Comparison of ENCODE assay signal across 21 cellular contexts in genomic region chr1:64393790-64394189, GRCh38.
DNase-seq lines count a peak whose midpoint lies in the region; ATAC-seq, FAIRE-seq and TF ChIP-seq lines count a peak whose summit lies in the region.
"Had no signal": no experiment of that assay in that cellular context is flagged by ENCODE, and none has a peak within 500 bp of the region (broad histone marks: within the 10 kb centered on the region; RNA-seq: fewer than 3 reads in every experiment).

No MANE protein-coding gene starts in this region.

- H3K27me3 ChIP-seq in K562 (ENCODE audit: control insufficient read depth in 2 of 2, insufficient read depth in 2 of 2, low read length in 2 of 2), result no peaks in the 10 kb centered on the region
- H3K27me3 ChIP-seq: BLaER1 treated with 17β-estradiol and CSF1 and Interleukin-3, amounts not matched to agents 10 nM and 100 nM had no signal

- no peak for DNase-seq in activated CD8-positive, alpha-beta T cell treated with anti-CD3 and anti-CD28 coated beads for 36 hours
- no peak for DNase-seq in activated CD8-positive, alpha-beta T cell treated with anti-CD3 and anti-CD28 coated beads, Interleukin-2, amount 10 ng/mL, durations not matched to agents 7 days and 5 days
- DNase-seq in K562 (ENCODE audit: extremely low read depth in 1 of 4, low spot score in 3 of 4), result no peak
- no peak for DNase-seq in RKO (ENCODE audit: low spot score)
- DNase-seq: AML-193; Caco-2; Calu3; CD4-positive, alpha-beta T cell; CD8-positive, alpha-beta T cell; DMS79 treated with DMSO at 0.1 percent for 48 hours; GF-D8 had no signal

- H3K4me3 ChIP-seq in HEK293 (ENCODE audit: low read depth, low read length) (no peak overlapping the region), K562 (no peak overlapping the region)
- H3K4me3 ChIP-seq: A549; BLaER1 treated with 17β-estradiol and CSF1 and Interleukin-3, amounts not matched to agents 10 nM and 100 nM had no signal

- no peak for TF ChIP-seq POLR2A in K562 (conservative IDR thresholded peaks at IDR 0.05)

- H3K9me1 ChIP-seq in K562 (ENCODE audit: control insufficient read depth, insufficient read depth, low read length), result no peaks in the 10 kb centered on the region

- no peaks in the 10 kb centered on the region for H4K20me1 ChIP-seq in K562 (replicated peaks; ENCODE audit: control insufficient read depth, insufficient read depth, low read length)
- H4K20me1 ChIP-seq: BLaER1 treated with 17β-estradiol and CSF1 and Interleukin-3, amounts not matched to agents 10 nM and 100 nM had no signal

- H3K4me1 ChIP-seq in HEK293 (ENCODE audit: control insufficient read depth, insufficient read depth, low read length) (no peaks in the 10 kb centered on the region), K562 (replicated peaks in 1 of 2; ENCODE audit: control insufficient read depth in 2 of 2, insufficient read depth in 2 of 2, low read length in 2 of 2) (no peaks in the 10 kb centered on the region)
- H3K4me1 ChIP-seq: A549; BLaER1 treated with 17β-estradiol and CSF1 and Interleukin-3, amounts not matched to agents 10 nM and 100 nM; Caco-2 had no signal

- in situ Hi-C loops in K562 (cut with MboI), result no loop called here

- H3K4me1 Mint-ChIP-seq in activated CD8-positive, alpha-beta T cell treated with anti-CD3 and anti-CD28 coated beads for 36 hours (ENCODE audit: low read depth), result no peaks in the 10 kb centered on the region
- H3K4me1 Mint-ChIP-seq in activated CD8-positive, alpha-beta T cell treated with anti-CD3 and anti-CD28 coated beads, Interleukin-2, amount 10 ng/mL, durations not matched to agents 7 days and 5 days (ENCODE audit: low read depth), result no peaks in the 10 kb centered on the region
- H3K4me1 Mint-ChIP-seq: B cell had no signal

- H3K9me3 ChIP-seq in HEK293 (ENCODE audit: control insufficient read depth, insufficient read depth, low read depth, low read length), result no peaks in the 10 kb centered on the region
- H3K9me3 ChIP-seq in K562 (replicated peaks; ENCODE audit: control insufficient read depth, insufficient read depth, low read depth, low read length), result no peaks in the 10 kb centered on the region
- H3K9me3 ChIP-seq: A549; BLaER1 treated with 17β-estradiol and CSF1 and Interleukin-3, amounts not matched to agents 10 nM and 100 nM; Caco-2 had no signal

- no peaks in the 10 kb centered on the region for H3K36me3 Mint-ChIP-seq in activated CD8-positive, alpha-beta T cell treated with anti-CD3 and anti-CD28 coated beads for 36 hours (ENCODE audit: low read depth)
- no peaks in the 10 kb centered on the region for H3K36me3 Mint-ChIP-seq in activated CD8-positive, alpha-beta T cell treated with anti-CD3 and anti-CD28 coated beads, Interleukin-2, amount 10 ng/mL, durations not matched to agents 7 days and 5 days (ENCODE audit: low read depth)
- H3K36me3 Mint-ChIP-seq: CD8-positive, alpha-beta T cell had no signal

- no peak overlapping the region for H3K27ac Mint-ChIP-seq in activated CD8-positive, alpha-beta T cell treated with anti-CD3 and anti-CD28 coated beads for 36 hours
- no peak overlapping the region for H3K27ac Mint-ChIP-seq in activated CD8-positive, alpha-beta T cell treated with anti-CD3 and anti-CD28 coated beads, Interleukin-2, amount 10 ng/mL, durations not matched to agents 7 days and 5 days
- H3K27ac Mint-ChIP-seq: B cell; CD4-positive, alpha-beta T cell; CD8-positive, alpha-beta T cell had no signal

- H2AFZ ChIP-seq in K562 (ENCODE audit: low read depth, low read length), result no peak overlapping the region

- POLR2A ChIA-PET in activated CD8-positive, alpha-beta T cell treated with anti-CD3 and anti-CD28 coated beads for 36 hours (lab: Charles Lee), result no interaction called here
- POLR2A ChIA-PET in activated CD8-positive, alpha-beta T cell treated with anti-CD3 and anti-CD28 coated beads, Interleukin-2, amount 10 ng/mL, durations not matched to agents 7 days and 5 days (lab: Charles Lee), result no interaction called here
- POLR2A ChIA-PET in HEK293 (lab: Yijun Ruan, JAX), result no interaction called here
- POLR2A ChIA-PET in K562 (lab: Yijun Ruan, JAX), result interaction anchor here (1.1 kb wide), 1 partner anchor 161 kb away, joined by 3 read pairs; no protein-coding TSS in a partner anchor

- no peak for ATAC-seq in activated CD8-positive, alpha-beta T cell treated with anti-CD3 and anti-CD28 coated beads for 36 hours
- ATAC-seq in activated CD8-positive, alpha-beta T cell treated with anti-CD3 and anti-CD28 coated beads, Interleukin-2, amount 10 ng/mL, durations not matched to agents 7 days and 5 days, result no peak
- no peak for ATAC-seq in K562
- ATAC-seq: A549; CD8-positive, alpha-beta T cell had no signal

- CTCF ChIA-PET in activated CD8-positive, alpha-beta T cell treated with anti-CD3 and anti-CD28 coated beads for 36 hours (lab: Charles Lee), result no interaction called here
- CTCF ChIA-PET in activated CD8-positive, alpha-beta T cell treated with anti-CD3 and anti-CD28 coated beads, Interleukin-2, amount 10 ng/mL, durations not matched to agents 7 days and 5 days (lab: Charles Lee), result no interaction called here
- CTCF ChIA-PET in HEK293 (lab: Yijun Ruan, JAX) (no interaction called here), K562 (lab: Yijun Ruan, JAX; ENCODE audit: low intra/inter-chr PET ratio) (no interaction called here)

- no TSS peak for BruUV-seq in K562 (replicated peaks; lab: Mats Ljungman, UMichigan)

- 5% methylated on average over 2 of the region's 2 CpGs for WGBS in K562 (ENCODE audit: insufficient coverage, low coverage, missing lambda C conversion rate)

- no peaks in the 10 kb centered on the region for H3K36me3 ChIP-seq in HEK293 (ENCODE audit: control insufficient read depth in 2 of 2, insufficient read depth in 1 of 2, low read length in 2 of 2)
- H3K36me3 ChIP-seq in K562 (ENCODE audit: control insufficient read depth, insufficient read depth, low read length), result no peaks in the 10 kb centered on the region
- H3K36me3 ChIP-seq: BLaER1 treated with 17β-estradiol and CSF1 and Interleukin-3, amounts not matched to agents 10 nM and 100 nM had no signal

- TF ChIP-seq RAD21 in K562 (CRISPR knock-in tag; conservative IDR thresholded peaks at IDR 0.05 in 1 of 2, IDR thresholded peaks at IDR 0.05 in 1 of 2), result no peak

- no peak overlapping the region for H3K9ac ChIP-seq in K562 (ENCODE audit: insufficient read depth in 1 of 2, low read depth in 2 of 2, low read length in 2 of 2)
- H3K9ac ChIP-seq: BLaER1 treated with 17β-estradiol and CSF1 and Interleukin-3, amounts not matched to agents 10 nM and 100 nM had no signal

- no peaks in the 10 kb centered on the region for H3K9me3 Mint-ChIP-seq in activated CD8-positive, alpha-beta T cell treated with anti-CD3 and anti-CD28 coated beads for 36 hours
- no peaks in the 10 kb centered on the region for H3K9me3 Mint-ChIP-seq in activated CD8-positive, alpha-beta T cell treated with anti-CD3 and anti-CD28 coated beads, Interleukin-2, amount 10 ng/mL, durations not matched to agents 7 days and 5 days (ENCODE audit: insufficient read depth)
- H3K9me3 Mint-ChIP-seq: CD4-positive, alpha-beta T cell; CD8-positive, alpha-beta T cell had no signal

- no peak overlapping the region for H3K4me2 ChIP-seq in K562 (ENCODE audit: insufficient read depth, low read length)
- H3K4me2 ChIP-seq: A549; BLaER1 treated with 17β-estradiol and CSF1 and Interleukin-3, amounts not matched to agents 10 nM and 100 nM had no signal

- H3K4me3 Mint-ChIP-seq in activated CD8-positive, alpha-beta T cell treated with anti-CD3 and anti-CD28 coated beads for 36 hours, result no peak overlapping the region
- no peak overlapping the region for H3K4me3 Mint-ChIP-seq in activated CD8-positive, alpha-beta T cell treated with anti-CD3 and anti-CD28 coated beads, Interleukin-2, amount 10 ng/mL, durations not matched to agents 7 days and 5 days
- H3K4me3 Mint-ChIP-seq: B cell; CD4-positive, alpha-beta T cell; CD8-positive, alpha-beta T cell had no signal

- H3K27me3 Mint-ChIP-seq in activated CD8-positive, alpha-beta T cell treated with anti-CD3 and anti-CD28 coated beads for 36 hours, result peaks cover 3% of the 10 kb centered on the region
- no peaks in the 10 kb centered on the region for H3K27me3 Mint-ChIP-seq in activated CD8-positive, alpha-beta T cell treated with anti-CD3 and anti-CD28 coated beads, Interleukin-2, amount 10 ng/mL, durations not matched to agents 7 days and 5 days (ENCODE audit: low read depth)

- H3K79me2 ChIP-seq in K562 (ENCODE audit: control insufficient read depth, insufficient read depth, low read length), result no peaks in the 10 kb centered on the region

- intact Hi-C loops in activated CD8-positive, alpha-beta T cell treated with anti-CD3 and anti-CD28 coated beads for 36 hours (cut with micrococcal nuclease), result no loop called here
- intact Hi-C loops in K562 (cut with micrococcal nuclease), result no loop called here

- no peak overlapping the region for H3K27ac ChIP-seq in HEK293 (ENCODE audit: extremely low read depth, low read depth, low read length)
- H3K27ac ChIP-seq in K562 (ENCODE audit: extremely low read depth, low read depth, low read length), result no peak overlapping the region
- H3K27ac ChIP-seq: 22Rv1; A549; BLaER1 treated with 17β-estradiol and CSF1 and Interleukin-3, amounts not matched to agents 10 nM and 100 nM; C4-2B had no signal

- peak; percentile 10 for TF ChIP-seq CTCF in activated CD8-positive, alpha-beta T cell treated with anti-CD3 and anti-CD28 coated beads for 36 hours (IDR thresholded peaks at IDR 0.05)
- TF ChIP-seq CTCF in HEK293 (tag by site-specific recombination; IDR thresholded peaks at IDR 0.05) (no peak), K562 (IDR thresholded peaks at IDR 0.05 in 2 of 3, conservative IDR thresholded peaks at IDR 0.05 in 1 of 3; ENCODE audit: insufficient read depth in 2 of 3, low read depth in 1 of 3, low read length in 3 of 3) (no peak)

- no peak for FAIRE-seq in K562 (lab: Jason Lieb, UNC)
- FAIRE-seq: A549, D721Med, G401.6, GM12891, GM19239 had no signal

- TF ChIP-seq EP300 in K562 (IDR thresholded peaks at IDR 0.05; ENCODE audit: low read length), result no peak

TF ChIP-seq in HEK293, 187 proteins besides CTCF, POLR2A, EP300 and RAD21 (continues in another document):
- TF ChIP-seq KLF17 (tag by site-specific recombination; IDR thresholded peaks at IDR 0.05), result no peak

TF ChIP-seq in K562, 482 proteins besides CTCF, POLR2A, EP300 and RAD21 (continues in another document):
- TF ChIP-seq ZNF512 (tag; IDR thresholded peaks at IDR 0.05), result 0 out of 2 replicates have a peak, but pooled peaks have one; percentile 38
